In the genomic region with DNA sequence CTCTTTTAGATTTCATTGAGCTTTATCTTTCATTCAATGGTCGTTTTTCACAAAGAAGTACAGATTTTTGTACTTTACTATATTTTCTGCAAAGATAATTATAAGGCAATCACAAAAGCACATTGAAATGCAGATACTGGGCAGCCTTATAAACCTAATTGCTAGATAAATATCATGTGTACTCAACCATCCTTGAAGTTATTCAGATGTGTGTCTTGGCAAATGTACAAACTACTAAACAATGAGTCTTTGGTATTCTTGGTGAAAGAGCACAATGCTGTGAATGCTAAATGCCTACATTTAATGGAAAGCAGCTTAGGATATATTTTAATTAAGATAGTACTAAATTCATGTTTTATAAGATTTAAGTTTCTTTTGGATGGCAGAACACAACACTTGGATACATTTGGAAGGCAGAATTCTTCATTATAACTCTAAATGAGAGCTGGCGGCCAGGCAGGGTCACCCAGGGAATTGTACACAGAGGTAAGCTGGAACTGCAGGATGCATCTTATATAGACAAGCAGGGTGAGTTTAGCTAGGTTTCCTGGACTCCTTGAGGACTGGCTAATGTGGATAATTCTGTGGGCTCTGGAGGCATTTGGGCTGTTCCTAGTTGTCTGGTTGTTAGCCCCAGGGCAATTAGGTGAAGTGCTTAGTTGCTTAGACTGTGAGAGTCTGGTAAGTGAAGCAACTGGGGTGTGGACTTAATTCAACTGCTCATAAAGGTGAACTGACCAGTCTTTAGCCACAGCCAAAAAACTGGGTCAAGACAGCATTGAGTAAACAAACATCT, we compare ENCODE assay signal across 22 cellular contexts.
DNase-seq lines count a peak whose midpoint lies in the region; TF ChIP-seq lines count a peak whose summit lies in the region.
"Had no signal": no experiment of that assay in that cellular context is flagged by ENCODE, and none has a peak within 500 bp of the region (broad histone marks: within the 10 kb centered on the region; RNA-seq: fewer than 3 reads in every experiment).

No MANE protein-coding gene starts in this region.

- peak overlapping the region; percentile 79 for H3K27ac ChIP-seq in 22Rv1
- H3K27ac ChIP-seq: gastrocnemius medialis, neural progenitor cell, SK-N-MC, spleen, transverse colon had no signal

- no peaks in the 10 kb centered on the region for H3K36me3 ChIP-seq in HAP-1 (replicated peaks)
- H3K36me3 ChIP-seq: gastrocnemius medialis, neural progenitor cell, spleen, transverse colon had no signal

- H3K27me3 ChIP-seq in HAP-1 (ENCODE audit: low read depth) = no peaks in the 10 kb centered on the region
- H3K27me3 ChIP-seq: gastrocnemius medialis, neural progenitor cell, spleen, transverse colon had no signal

- peaks cover 19% of the 10 kb centered on the region for H3K4me1 ChIP-seq in HAP-1
- H3K4me1 ChIP-seq: gastrocnemius medialis, neural progenitor cell, spleen, transverse colon had no signal

- intact Hi-C loops in lower leg skin (cut with DNase I; ENCODE audit: low total_unique reads) = no loop called here

- 0 out of 2 replicates have a peak, but pooled peaks cover 4% of the 10 kb centered on the region for H3K9me3 ChIP-seq in HAP-1
- H3K9me3 ChIP-seq: gastrocnemius medialis, transverse colon had no signal

- in situ Hi-C loops in HAP-1 (cut with MboI; ENCODE audit: low sequenced_read_pairs) = no loop called here

- no peak for TF ChIP-seq POLR2A in lower leg skin (IDR thresholded peaks at IDR 0.05)

- H3K4me3 ChIP-seq in HAP-1 = no peak overlapping the region
- no peak overlapping the region for H3K4me3 ChIP-seq in lower leg skin (ENCODE audit: low read depth, poor library complexity, severe bottlenecking)
- H3K4me3 ChIP-seq: gastrocnemius medialis, neural progenitor cell, SK-N-MC, spleen, transverse colon had no signal

- 53 to 56% methylated on average over 2 of the region's 2 CpGs for WGBS in lower leg skin, 2 donors

- peak; percentile 75 to 96 for DNase-seq in HAP-1 (ENCODE audit: low spot score in 2 of 2)
- peak; percentile 63 for DNase-seq in NCI-H748 treated with DMSO at 0.1 percent for 48 hours (lab: John Stamatoyannopoulos, UW)
- DNase-seq in globus pallidus (ENCODE audit: low spot score) = peak; percentile 35
- DNase-seq in NCI-H2029 (lab: John Stamatoyannopoulos, UW) = no peak
- DNase-seq in kidney tubule cell (ENCODE audit: low spot score) = no peak
- DNase-seq in lower leg skin (ENCODE audit: low spot score in 2 of 2) = no peak
- DNase-seq in hypothalamus (lab: John Stamatoyannopoulos, UW) = no peak
- DNase-seq: activated B cell treated with CpG ODN at 0.5 μM for 24 hours; activated CD4-positive, alpha-beta memory T cell treated with anti-CD3 and anti-CD28 coated beads for 36 hours; activated naive CD4-positive, alpha-beta T cell; activated T-cell treated with anti-CD3 and anti-CD28 coated beads, Interleukin-2, amount 50 U/mL, for 24 hours; DMS153; gastrocnemius medialis; GOT3; NCI-H2107; NK-92 treated with Interleukin-12 subunit alpha and Interleukin-12 subunit beta, amount 100 ng/mL, for 24 hours; spleen; stimulated activated CD4-positive, alpha-beta T cell treated with anti-CD3 and anti-CD28 coated beads, Interleukin-4, amount 100 ng/mL, for 24 hours; transverse colon had no signal

- TF ChIP-seq CTCF in 22Rv1 (IDR thresholded peaks at IDR 0.05) (no peak), lower leg skin (IDR thresholded peaks at IDR 0.05) (no peak)

Comparison
In these comparisons a context has a peak if more than half of its experiments do, and no peak if none do; other contexts are left out.
1. DNase-seq: peak in HAP-1 (2 of 2), NCI-H748 treated with DMSO at 0.1 percent for 48 hours (single experiment) and globus pallidus (single experiment); none in NCI-H2029 (single experiment), kidney tubule cell (single experiment), lower leg skin (0 of 2) and hypothalamus (0 of 51).